In genomic region chr5:61332369-61332745, GRCh38 we compare ENCODE assay signal across 7 cellular contexts. TPM values are rescaled to one million over a fixed set of nuclear protein-coding genes. Genes with fewer than 3 reads are reported as not detected.
DNase-seq lines count a peak whose midpoint lies in the region; ATAC-seq, FAIRE-seq and TF ChIP-seq lines count a peak whose summit lies in the region.

No MANE protein-coding gene starts in this region.

- intact Hi-C loops in endothelial cell of umbilical vein (cut with micrococcal nuclease): loop anchor here (1.0 to 10.0 kb wide), 6 partner anchors 76 to 638 kb away; no protein-coding TSS in a partner anchor

- H3K9me3 ChIP-seq in endothelial cell of umbilical vein (replicated peaks; ENCODE audit: control insufficient read depth, insufficient read depth, low read length): no peaks in the 10 kb centered on the region

- no peak overlapping the region for H3K4me2 ChIP-seq in endothelial cell of umbilical vein (ENCODE audit: insufficient read depth, low read length)

- peak overlapping the region; percentile 80 for H3K27ac ChIP-seq in endothelial cell of umbilical vein (ENCODE audit: insufficient read depth, low read depth, low read length)

- no peaks in the 10 kb centered on the region for H3K36me3 ChIP-seq in endothelial cell of umbilical vein (ENCODE audit: control insufficient read depth in 2 of 2, extremely low read depth in 1 of 2, insufficient read depth in 2 of 2, low read length in 2 of 2)

- POLR2A ChIA-PET in WTC11 (lab: Charles Lee) (interaction anchor here (0.6 to 1.3 kb wide), 2 partner anchors 19 to 288 kb away, joined by 3 to 5 read pairs; no protein-coding TSS in a partner anchor), endothelial cell of umbilical vein (lab: Charles Lee) (interaction anchor here (1.0 to 2.6 kb wide), 8 partner anchors 12 to 171 kb away, joined by 3 to 23 read pairs (median 6); partner anchors contain the start of gene SMIM15)

- TF ChIP-seq POLR2A in endothelial cell of umbilical vein (IDR thresholded peaks at IDR 0.05; ENCODE audit: low read depth, low read length): no peak

- ATAC-seq in HG02642 (IDR thresholded peaks at IDR 0.05; ENCODE audit: poor library complexity, unreplicated experiment): peak; percentile 2
- ATAC-seq in WTC11: no peak
- ATAC-seq in natural killer cell treated with Interleukin-12 subunit alpha and Interleukin-12 subunit beta and Interleukin-15 and Interleukin-18, amount 100 ng/mL, for 72 hours: no peak
- ATAC-seq in GM18868 (IDR thresholded peaks at IDR 0.05; ENCODE audit: unreplicated experiment): no peak
- ATAC-seq in HG03521 (IDR thresholded peaks at IDR 0.05; ENCODE audit: unreplicated experiment): no peak

- H3K79me2 ChIP-seq in endothelial cell of umbilical vein (ENCODE audit: control insufficient read depth, insufficient read depth, low read length): peaks cover 56% of the 10 kb centered on the region

- peak overlapping the region; percentile 60 for H3K4me3 Mint-ChIP-seq in WTC11
- peak overlapping the region; percentile 93 for H3K4me3 Mint-ChIP-seq in natural killer cell treated with Interleukin-12 subunit alpha and Interleukin-12 subunit beta and Interleukin-15 and Interleukin-18, amount 100 ng/mL, for 72 hours

- H3K4me1 Mint-ChIP-seq in WTC11: peaks cover 49% of the 10 kb centered on the region
- H3K4me1 Mint-ChIP-seq in natural killer cell treated with Interleukin-12 subunit alpha and Interleukin-12 subunit beta and Interleukin-15 and Interleukin-18, amount 100 ng/mL, for 72 hours (ENCODE audit: low read depth in 2 of 2): peaks cover 42 to 47% of the 10 kb centered on the region in 2 donors

- peaks cover 13% of the 10 kb centered on the region for H4K20me1 ChIP-seq in endothelial cell of umbilical vein (replicated peaks; ENCODE audit: control insufficient read depth, extremely low read depth, insufficient read depth, low read length)

- FAIRE-seq in endothelial cell of umbilical vein (lab: Jason Lieb, UNC): no peak

- dilution Hi-C loops in endothelial cell of umbilical vein (cut with MboI; ENCODE audit: extremely low pct_ligation_motif_present, low sequenced_read_pairs): no loop called here

- TF ChIP-seq CTCF in GM12864 (IDR thresholded peaks at IDR 0.05; ENCODE audit: low read depth, low read length, missing control alignments) (no peak), WTC11 (IDR thresholded peaks at IDR 0.05) (no peak), endothelial cell of umbilical vein (IDR thresholded peaks at IDR 0.05; ENCODE audit: extremely low read depth in 1 of 2, insufficient read depth in 1 of 2, low read depth in 1 of 2, low read length in 2 of 2) (no peak)

- no peak overlapping the region for H2AFZ ChIP-seq in endothelial cell of umbilical vein (ENCODE audit: low read depth, low read length)

- H3K27me3 ChIP-seq in endothelial cell of umbilical vein (ENCODE audit: control insufficient read depth in 2 of 2, insufficient read depth in 2 of 2, low read length in 2 of 2): no peaks in the 10 kb centered on the region

- peaks cover 43% of the 10 kb centered on the region for H3K4me1 ChIP-seq in endothelial cell of umbilical vein (ENCODE audit: control insufficient read depth, extremely low read depth, insufficient read depth, low read length)

- no peak for DNase-seq in GM12864 (ENCODE audit: low read depth)
- DNase-seq in WTC11 (ENCODE audit: low spot score): peak; percentile 40
- no peak for DNase-seq in endothelial cell of umbilical vein (ENCODE audit: low read depth, low spot score)
- DNase-seq in natural killer cell treated with Interleukin-12 subunit alpha and Interleukin-12 subunit beta and Interleukin-15 and Interleukin-18, amount 100 ng/mL, for 72 hours (ENCODE audit: low spot score): no peak

- peaks cover 3% of the 10 kb centered on the region for H3K36me3 Mint-ChIP-seq in WTC11
- peaks cover 4% of the 10 kb centered on the region for H3K36me3 Mint-ChIP-seq in natural killer cell treated with Interleukin-12 subunit alpha and Interleukin-12 subunit beta and Interleukin-15 and Interleukin-18, amount 100 ng/mL, for 72 hours

- peaks cover 64% of the 10 kb centered on the region for H3K27me3 Mint-ChIP-seq in WTC11 (ENCODE audit: low read depth)
- H3K27me3 Mint-ChIP-seq in natural killer cell treated with Interleukin-12 subunit alpha and Interleukin-12 subunit beta and Interleukin-15 and Interleukin-18, amount 100 ng/mL, for 72 hours: peaks cover 16 to 24% of the 10 kb centered on the region in 2 donors

- H3K4me3 ChIP-seq in GM12864 (ENCODE audit: low read depth, low read length) (peak overlapping the region; percentile 76), endothelial cell of umbilical vein (replicated peaks in 1 of 3; ENCODE audit: insufficient read depth in 1 of 3, low read depth in 1 of 3, low read length in 3 of 3) (peak overlapping the region in 1 of 3 experiments; percentile 99)

- no peak overlapping the region for H3K27ac Mint-ChIP-seq in WTC11
- peak overlapping the region; percentile 83 to 89 for H3K27ac Mint-ChIP-seq in natural killer cell treated with Interleukin-12 subunit alpha and Interleukin-12 subunit beta and Interleukin-15 and Interleukin-18, amount 100 ng/mL, for 72 hours

- BruUV-seq in endothelial cell of umbilical vein (replicated peaks; lab: Mats Ljungman, UMichigan): no TSS peak

- CTCF ChIA-PET in WTC11 (lab: Charles Lee) (interaction anchor here (0.6 to 2.4 kb wide), 2 partner anchors 326 to 921 kb away, joined by 3 to 14 read pairs; no protein-coding TSS in a partner anchor), endothelial cell of umbilical vein (lab: Charles Lee) (interaction anchor here (1.4 to 3.3 kb wide), 9 partner anchors 11 to 374 kb away, joined by 4 to 58 read pairs (median 10); no protein-coding TSS in a partner anchor)

- H3K9me1 ChIP-seq in endothelial cell of umbilical vein (replicated peaks; ENCODE audit: control insufficient read depth, extremely low read depth, insufficient read depth, low read length): no peaks in the 10 kb centered on the region

- H3K9me3 Mint-ChIP-seq in WTC11: no peaks in the 10 kb centered on the region
- peaks cover 2% of the 10 kb centered on the region for H3K9me3 Mint-ChIP-seq in natural killer cell treated with Interleukin-12 subunit alpha and Interleukin-12 subunit beta and Interleukin-15 and Interleukin-18, amount 100 ng/mL, for 72 hours

- peak overlapping the region; percentile 87 for H3K9ac ChIP-seq in endothelial cell of umbilical vein (replicated peaks; ENCODE audit: extremely low read depth, insufficient read depth, low read length)

TF ChIP-seq in WTC11, 78 proteins besides CTCF, POLR2A, EP300 and RAD21 (continues in another document):
- TF ChIP-seq ZNF416 (CRISPR knock-in tag; IDR thresholded peaks at IDR 0.05): no peak
- no peak for TF ChIP-seq IRF2 (CRISPR knock-in tag; IDR thresholded peaks at IDR 0.05; ENCODE audit: borderline replicate concordance, low read depth)
- TF ChIP-seq E2F1 (CRISPR knock-in tag; IDR thresholded peaks at IDR 0.05): no peak
- no peak for TF ChIP-seq TEAD4 (CRISPR knock-in tag; IDR thresholded peaks at IDR 0.05)
- no peak for TF ChIP-seq NFYB (CRISPR knock-in tag; conservative IDR thresholded peaks at IDR 0.05; ENCODE audit: low read depth)
- no peak for TF ChIP-seq ETV6 (CRISPR knock-in tag; IDR thresholded peaks at IDR 0.05)

TF ChIP-seq in endothelial cell of umbilical vein, 7 proteins besides CTCF, POLR2A, EP300 and RAD21:
- TF ChIP-seq EZH2 (IDR thresholded peaks at IDR 0.05; ENCODE audit: borderline replicate concordance, low read depth, low read length, severe bottlenecking): no peak
- TF ChIP-seq MAX (IDR thresholded peaks at IDR 0.05; ENCODE audit: insufficient read depth, insufficient read length): no peak
- no peak for TF ChIP-seq MYC (IDR thresholded peaks at IDR 0.05; ENCODE audit: low read depth, low read length)
- TF ChIP-seq POLR2AphosphoS5 (IDR thresholded peaks at IDR 0.05; ENCODE audit: insufficient read depth, low read depth, low read length): no peak
- no peak for TF ChIP-seq FOS (IDR thresholded peaks at IDR 0.05; ENCODE audit: borderline replicate concordance, insufficient read depth, low read length)
- TF ChIP-seq JUN (IDR thresholded peaks at IDR 0.05; ENCODE audit: borderline replicate concordance, insufficient read depth, insufficient read length, low read depth): no peak
- TF ChIP-seq GATA2 (IDR thresholded peaks at IDR 0.05; ENCODE audit: insufficient read depth, insufficient read length, low read depth, low read length): no peak
TF ChIP-seq in endothelial cell of umbilical vein: peak in this region for 0.

RNA-seq across cellular contexts. Expression of gene ZSWIM6, which starts 0.3 kb away (rescaled TPM):
- total RNA-seq in WTC11 (2021): 12.5 to 14.0 TPM (median 12.7 TPM) in 3 replicates
- 25.3 and 25.7 TPM in 2 replicates for total RNA-seq in endothelial cell of umbilical vein
- 12.8 and 14.9 TPM in 2 replicates for polyA plus RNA-seq in endothelial cell of umbilical vein
- polyA plus RNA-seq in endothelial cell of umbilical vein (2011; cell fraction: cytosol; rRNA removed): 10.2 and 10.4 TPM in 2 replicates
- polyA plus RNA-seq in endothelial cell of umbilical vein (2011; cell fraction: nucleus; rRNA removed): 60.3 and 64.0 TPM in 2 replicates
- 12.8 and 15.4 TPM in 2 replicates for polyA plus RNA-seq in endothelial cell of umbilical vein (2012)
- 50.4 and 51.5 TPM in 2 replicates for polyA minus RNA-seq in endothelial cell of umbilical vein
- 13.3 TPM for polyA minus RNA-seq in endothelial cell of umbilical vein (2011; cell fraction: cytosol; rRNA and poly(A)+ RNA removed)
- 52.0 and 72.2 TPM in 2 replicates for polyA minus RNA-seq in endothelial cell of umbilical vein (2011; cell fraction: nucleus; rRNA and poly(A)+ RNA removed)
- 1 to 10 TPM; 7.8 to 9.8 TPM for total RNA-seq in natural killer cell treated with Interleukin-12 subunit alpha and Interleukin-12 subunit beta and Interleukin-15 and Interleukin-18, amount 100 ng/mL, for 72 hours
